In the genomic region with DNA sequence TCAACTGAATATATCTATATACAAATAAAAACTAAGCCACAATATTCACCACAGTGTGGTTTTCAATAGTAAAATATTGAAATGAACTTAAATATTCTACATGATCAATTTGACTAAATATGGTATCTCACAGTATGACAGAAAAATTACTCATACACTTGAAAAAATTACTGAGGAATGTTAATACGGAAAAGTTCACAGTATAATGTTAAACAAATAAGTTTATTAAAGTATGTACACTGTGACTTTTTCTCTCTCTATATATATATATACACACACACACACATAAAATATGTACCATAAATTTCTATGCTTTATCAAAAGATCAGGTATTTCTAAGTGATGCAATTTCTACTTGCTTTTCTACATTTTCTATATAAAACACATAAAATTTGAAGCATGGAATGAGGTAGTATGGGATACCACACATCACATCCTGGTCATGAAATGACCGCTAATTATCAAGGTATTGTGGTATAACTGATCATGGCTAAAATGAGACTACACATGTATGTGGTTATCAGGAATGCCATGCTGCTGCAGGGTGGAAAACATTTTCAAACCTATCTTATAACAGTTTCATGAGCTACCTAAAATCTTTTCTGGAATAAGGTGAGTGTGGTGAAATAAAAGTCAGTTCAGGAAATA, we compare ENCODE assay signal across 19 cellular contexts.
"Had no signal": no experiment of that assay in that cellular context is flagged by ENCODE, and none has a peak within 500 bp of the region (broad histone marks: within the 10 kb centered on the region; RNA-seq: fewer than 3 reads in every experiment).

No MANE protein-coding gene starts in this region.

- H3K4me2 ChIP-seq: hepatocyte had no signal

- H3K27me3 ChIP-seq: hepatocyte, neutrophil, sigmoid colon had no signal

- H3K9me3 ChIP-seq: lower lobe of right lung, neutrophil, sigmoid colon had no signal

- ATAC-seq: activated CD4-positive, alpha-beta T cell treated with anti-CD3 and anti-CD28 coated beads for 36 hours; activated naive CD4-positive, alpha-beta T cell treated with anti-CD3 and anti-CD28 coated beads, Interleukin-2, amount 50 U/mL, for 72 hours; esophagus mucosa; lower lobe of right lung; natural killer cell; WTC11 had no signal

- DNase-seq: activated CD4-positive, alpha-beta memory T cell treated with anti-CD3 and anti-CD28 coated beads for 36 hours; activated CD4-positive, alpha-beta T cell treated with anti-CD3 and anti-CD28 coated beads for 36 hours; activated gamma-delta T cell treated with Interleukin-2 at 50 U/mL for 16 hours; activated T-cell treated with anti-CD3 and anti-CD28 coated beads for 4 hours; amniotic stem cell; central memory CD4-positive, alpha-beta T cell; effector CD8-positive, alpha-beta T cell; islet precursor cell; lower lobe of right lung; natural killer cell; sigmoid colon; stimulated activated CD4-positive, alpha-beta T cell treated with anti-CD3 and anti-CD28 coated beads, Interleukin-1b, Interleukin-23, amount 100 ng/mL, for 48 hours; stimulated activated CD8-positive, alpha-beta memory T cell treated with anti-CD3 and anti-CD28 coated beads, Interleukin-4, amount 100 ng/mL, for 48 hours; stimulated activated naive CD4-positive, alpha-beta T cell had no signal

- H3K27ac ChIP-seq: hepatocyte, lower lobe of right lung, neutrophil, sigmoid colon had no signal

- H3K36me3 ChIP-seq: lower lobe of right lung, neutrophil had no signal

- H3K4me1 ChIP-seq: lower lobe of right lung had no signal

- H3K4me3 ChIP-seq: hepatocyte, lower lobe of right lung, sigmoid colon had no signal

- H2AFZ ChIP-seq: hepatocyte had no signal
